Comparison of ENCODE assay signal across 13 cellular contexts in the genomic region with DNA sequence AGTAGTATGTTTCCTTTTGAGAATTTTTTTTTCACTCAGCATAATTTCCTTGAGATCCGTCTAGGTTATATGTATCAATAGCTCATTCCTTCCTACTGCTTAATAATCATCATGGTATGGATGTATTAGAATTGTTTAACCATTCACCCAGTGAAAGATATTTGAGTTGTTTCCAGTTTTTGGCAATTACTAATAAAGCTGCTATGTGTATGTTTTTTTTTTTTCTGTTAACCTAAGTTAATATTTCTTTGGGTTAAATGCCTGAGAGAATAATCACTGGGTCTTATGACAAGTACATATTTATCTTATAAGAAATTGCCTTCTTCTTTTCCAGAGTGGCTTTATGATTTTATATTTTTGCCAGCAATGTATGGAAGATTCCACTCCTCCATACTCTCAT.
DNase-seq lines count a peak whose midpoint lies in the region; ATAC-seq and TF ChIP-seq lines count a peak whose summit lies in the region.
"Had no signal": no experiment of that assay in that cellular context is flagged by ENCODE, and none has a peak within 500 bp of the region (broad histone marks: within the 10 kb centered on the region; RNA-seq: fewer than 3 reads in every experiment).

No MANE protein-coding gene starts in this region.

- no peak overlapping the region for H3K4me3 ChIP-seq in fibroblast of pulmonary artery (replicated peaks; ENCODE audit: low read depth, low read length)

- TF ChIP-seq CTCF in fibroblast of pulmonary artery (IDR thresholded peaks at IDR 0.05; ENCODE audit: low read length, missing control alignments) = no peak

- DNase-seq in HS-5 (ENCODE audit: low read depth) = peak; percentile 58
- DNase-seq in amniotic epithelial cell (ENCODE audit: low read depth) = peak; percentile 39
- DNase-seq in fibroblast of pulmonary artery (ENCODE audit: low read depth) = peak; percentile 49
- DNase-seq in T-helper 1 cell = no peak
- no peak for DNase-seq in COLO829 (ENCODE audit: low spot score)
- DNase-seq: C1 segment of cervical spinal cord, NCI-H1436 treated with DMSO at 0.1 percent for 48 hours, NCI-H2227 treated with DMSO at 0.1 percent for 48 hours, NCI-H526 treated with DMSO at 0.1 percent for 48 hours, Right ventricle myocardium superior had no signal

- ATAC-seq in GM19351 (IDR thresholded peaks at IDR 0.05; ENCODE audit: unreplicated experiment) (no peak), GM21529 (IDR thresholded peaks at IDR 0.05; ENCODE audit: unreplicated experiment) (no peak)
- ATAC-seq: HCT116 had no signal

Comparison
In these comparisons a context has a peak if more than half of its experiments do, and no peak if none do; other contexts are left out.
1. DNase-seq: peak in HS-5 (single experiment), amniotic epithelial cell (single experiment) and fibroblast of pulmonary artery (single experiment); none in T-helper 1 cell (0 of 5) and COLO829 (single experiment).